1 cellular context compared by ENCODE assay signal in the genomic region with DNA sequence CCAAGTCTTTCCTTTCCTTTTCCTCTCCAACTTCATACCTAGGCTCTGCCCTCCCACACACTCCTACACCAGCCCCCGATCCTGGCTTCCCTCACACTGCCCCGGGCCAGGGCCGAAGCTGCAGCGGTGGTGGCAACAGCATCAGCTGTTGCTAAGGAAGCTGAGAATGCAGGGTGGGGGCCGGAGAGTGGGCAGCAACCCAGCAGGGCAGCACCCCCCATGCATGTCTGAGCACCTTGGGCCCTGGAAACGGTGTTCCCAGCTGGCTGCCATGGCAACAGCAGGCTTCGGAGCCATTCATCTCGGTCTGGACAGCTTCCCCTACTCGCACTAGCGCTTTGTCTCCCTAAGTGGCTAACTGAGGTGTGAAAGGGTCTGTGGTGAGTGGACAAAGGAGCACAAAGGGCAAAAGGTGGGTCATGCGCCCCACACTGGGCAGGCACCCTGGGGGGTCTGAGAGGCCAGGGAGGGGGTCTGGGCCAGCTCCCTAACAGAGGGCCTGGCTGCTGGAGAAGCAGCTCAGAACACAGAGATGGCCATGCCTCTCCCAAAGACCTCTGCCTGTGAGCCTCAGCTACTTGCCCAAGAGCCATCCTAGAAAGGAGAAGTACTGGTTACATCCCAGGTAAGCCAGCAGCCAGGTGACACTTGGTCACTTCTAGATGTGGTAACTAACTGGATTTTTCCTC.
TF ChIP-seq lines count a peak whose summit lies in the region.

No MANE protein-coding gene starts in this region.

TF ChIP-seq in IMR-90, 13 proteins besides CTCF, POLR2A, EP300 and RAD21:
- TF ChIP-seq RFX5 (IDR thresholded peaks at IDR 0.05; ENCODE audit: low read depth, low read length) = peak; percentile 77
- TF ChIP-seq MAZ (IDR thresholded peaks at IDR 0.05; ENCODE audit: borderline replicate concordance, low read depth, low read length) = no peak
